Comparison of ENCODE assay signal across 37 cellular contexts in genomic region chr16:11268921-11269375, GRCh38. TPM values are rescaled to one million over a fixed set of nuclear protein-coding genes. Genes with fewer than 3 reads are reported as not detected.
"Had no signal": no experiment of that assay in that cellular context is flagged by ENCODE, and none has a peak within 500 bp of the region (broad histone marks: within the 10 kb centered on the region; RNA-seq: fewer than 3 reads in every experiment).

TSS of gene TNP2 (minus strand) at chr16:11269325. CDS start at chr16:11269262, 63 bp downstream.

- ATAC-seq: activated CD4-positive, CD25-positive, alpha-beta regulatory T cell treated with anti-CD3 and anti-CD28 coated beads, Interleukin-2, amount 50 U/mL, for 24 hours; activated CD8-positive, alpha-beta T cell treated with anti-CD3 and anti-CD28 coated beads for 36 hours; activated T-cell treated with anti-CD3 and anti-CD28 coated beads, Interleukin-2, amount 50 U/mL, for 4 hours; activated T-helper 17 cell treated with anti-CD3 and anti-CD28 coated beads, Interleukin-2, amount 50 U/mL, for 72 hours; body of pancreas; gastroesophageal sphincter; T-cell had no signal

- FAIRE-seq: colon, endometrium, endothelial cell of umbilical vein had no signal

- DNase-seq: activated B cell treated with CpG ODN at 0.5 μM for 24 hours; activated CD4-positive, alpha-beta T cell treated with anti-CD3 and anti-CD28 coated beads for 48 hours; activated CD4-positive, alpha-beta T cell treated with anti-CD3 and anti-CD28 coated beads, Interleukin-2, amount 50 U/mL, for 1 hour; activated CD4-positive, alpha-beta T cell treated with anti-CD3 and anti-CD28 coated beads, Interleukin-2, amount 50 U/mL, for 48 hours; activated CD8-positive, alpha-beta memory T cell treated with anti-CD3 and anti-CD28 coated beads for 24 hours; activated CD8-positive, alpha-beta T cell treated with anti-CD3 and anti-CD28 coated beads for 36 hours; activated effector memory CD4-positive, alpha-beta T cell treated with Interleukin-2 at 50 U/mL for 16 hours; activated gamma-delta T cell treated with Interleukin-2 at 50 U/mL for 16 hours; activated naive CD4-positive, alpha-beta T cell treated with anti-CD3 and anti-CD28 coated beads, Interleukin-2, amount 50 U/mL, for 16 hours; activated naive CD4-positive, alpha-beta T cell treated with Interleukin-2 at 50 U/mL for 16 hours; activated T-cell treated with anti-CD3 and anti-CD28 coated beads, Interleukin-2, amount 50 U/mL, for 4 hours; amygdala; aorta; body of pancreas; caudate nucleus; cortex of kidney; effector CD8-positive, alpha-beta T cell; esophagus squamous epithelium; foreskin melanocyte; SW 1271; T-cell; T1000; WERI-Rb-1 had no signal

- H3K4me1 ChIP-seq: gastroesophageal sphincter had no signal

- H3K4me3 ChIP-seq: body of pancreas, esophagus squamous epithelium, gastroesophageal sphincter had no signal

- H3K27ac ChIP-seq: body of pancreas, epithelial cell of prostate, esophagus squamous epithelium, gastroesophageal sphincter, WERI-Rb-1 had no signal

- H3K9me3 ChIP-seq: body of pancreas, esophagus squamous epithelium, gastroesophageal sphincter had no signal

- H3K36me3 ChIP-seq: esophagus squamous epithelium, gastroesophageal sphincter, WERI-Rb-1 had no signal

- H3K27me3 ChIP-seq: body of pancreas, esophagus squamous epithelium, gastroesophageal sphincter had no signal

RNA-seq across cellular contexts. Expression of gene TNP2, which starts in this region (rescaled TPM):
- total RNA-seq: activated B cell treated with CpG ODN at 0.5 μM for 24 hours; activated CD8-positive, alpha-beta T cell treated with anti-CD3 and anti-CD28 coated beads for 36 hours; activated T-cell treated with anti-CD3 and anti-CD28 coated beads, Interleukin-2, amount 50 U/mL, for 4 hours; activated T-helper 17 cell treated with anti-CD3 and anti-CD28 coated beads, Interleukin-2, amount 50 U/mL, for 72 hours; aorta; body of pancreas; chondrocyte; dermis microvascular lymphatic vessel endothelial cell; endothelial cell of umbilical vein; esophagus squamous epithelium; fibroblast of lung; fibroblast of villous mesenchyme; gastroesophageal sphincter; glomerular endothelial cell; T-cell had no signal
- polyA plus RNA-seq: adipose tissue, aorta, endothelial cell of umbilical vein, esophagus, fibroblast of lung had no signal
